In the genomic region with DNA sequence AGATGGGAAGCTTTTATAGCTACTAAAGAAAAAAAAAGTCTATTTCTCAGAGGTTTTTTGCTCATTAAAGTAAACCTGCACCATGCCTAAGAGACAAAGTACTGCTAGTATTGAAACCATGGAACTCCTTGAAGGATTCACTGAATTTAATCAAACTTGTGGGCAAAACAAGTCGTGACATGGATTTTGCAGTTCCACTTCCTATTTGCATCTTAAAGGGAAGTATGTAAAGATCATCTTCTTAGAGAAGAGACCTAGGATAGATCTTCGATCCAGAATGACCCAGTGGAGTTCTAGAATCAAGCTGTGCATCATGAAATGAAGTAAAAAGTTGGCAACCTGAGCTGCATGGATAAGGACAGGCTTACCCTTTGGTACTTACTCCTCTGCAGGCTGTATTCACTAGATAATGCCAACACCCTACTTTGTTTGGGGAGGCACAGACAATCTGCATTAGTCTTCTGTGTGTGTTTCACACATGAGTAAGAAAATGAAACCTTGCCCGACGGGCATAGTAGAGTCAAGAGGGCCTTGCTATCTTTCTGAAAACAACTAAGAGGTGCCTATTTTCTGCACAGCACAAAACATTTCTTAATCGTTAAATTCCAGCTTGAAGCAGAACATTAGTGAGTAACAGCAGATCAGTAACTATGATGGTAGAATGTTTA, we compare ENCODE assay signal across 8 cellular contexts. TPM values are rescaled to one million over a fixed set of nuclear protein-coding genes. Genes with fewer than 3 reads are reported as not detected.
DNase-seq lines count a peak whose midpoint lies in the region; ATAC-seq and TF ChIP-seq lines count a peak whose summit lies in the region.

No MANE protein-coding gene starts in this region.

- H3K27ac Mint-ChIP-seq in WTC11 = no peak overlapping the region

- peaks cover 31% of the 10 kb centered on the region for H3K4me1 ChIP-seq in ACC112 (ENCODE audit: control insufficient read depth, insufficient read depth, low read length, unreplicated experiment)
- peaks cover 0 to 78% of the 10 kb centered on the region in 2 donors for H3K4me1 ChIP-seq in left lung

- TF ChIP-seq CTCF in WTC11 (IDR thresholded peaks at IDR 0.05) (no peak), left lung (IDR thresholded peaks at IDR 0.05) (no peak)

- H3K4me1 Mint-ChIP-seq in WTC11 = peaks cover 53% of the 10 kb centered on the region

- peak overlapping the region; percentile 91 for H2AFZ ChIP-seq in ACC112 (ENCODE audit: low read length, unreplicated experiment)

- no peaks in the 10 kb centered on the region for H3K36me3 Mint-ChIP-seq in WTC11

- CTCF ChIA-PET in WTC11 (lab: Charles Lee) = no interaction called here

- ATAC-seq in GM18867 (IDR thresholded peaks at IDR 0.05; ENCODE audit: unreplicated experiment) = peak; percentile 39
- ATAC-seq in WTC11 = no peak
- no peak for ATAC-seq in left lung

- H3K9me3 Mint-ChIP-seq in WTC11 = no peaks in the 10 kb centered on the region

- H3K4me3 ChIP-seq in ACC112 (ENCODE audit: low read depth, low read length) (peak overlapping the region; percentile 86), left lung (peak overlapping the region; percentile 28 to 47)

- intact Hi-C loops in left lung (cut with DNase I) = no loop called here

- peak overlapping the region; percentile 24; the same call in 1 of the 2 replicates for H3K4me3 Mint-ChIP-seq in WTC11

- H3K36me3 ChIP-seq in ACC112 (ENCODE audit: insufficient read depth, low read length) (no peaks in the 10 kb centered on the region), left lung (no peaks in the 10 kb centered on the region)

- peaks cover 34% of the 10 kb centered on the region for H3K27me3 Mint-ChIP-seq in WTC11 (ENCODE audit: low read depth)

- H3K27me3 ChIP-seq in ACC112 (ENCODE audit: insufficient read depth, low read length) (no peaks in the 10 kb centered on the region), left lung (no peaks in the 10 kb centered on the region)

- no peak for DNase-seq in WTC11 (ENCODE audit: low spot score)
- no peak for DNase-seq in left lung
- no peak for DNase-seq in NCI-H2196 treated with DMSO at 0.1 percent for 48 hours (lab: John Stamatoyannopoulos, UW; ENCODE audit: unreplicated experiment)
- no peak for DNase-seq in NCI-H510A (lab: John Stamatoyannopoulos, UW)
- no peak for DNase-seq in stimulated activated CD4-positive, alpha-beta T cell treated with anti-CD3 and anti-CD28 coated beads, Interleukin-2, amount 100 ng/mL, for 48 hours
- no peak for DNase-seq in stimulated activated CD8-positive, alpha-beta memory T cell treated with anti-CD3 and anti-CD28 coated beads, Interleukin-4, amount 100 ng/mL, for 48 hours

- H3K9me3 ChIP-seq in left lung = no peaks in the 10 kb centered on the region

- POLR2A ChIA-PET in WTC11 (lab: Charles Lee) = no interaction called here

- H3K27ac ChIP-seq in ACC112 (ENCODE audit: low read depth, low read length) (peak overlapping the region; percentile 17; the same call in 1 of the 2 replicates), left lung (peak overlapping the region; percentile 24 to 84)

- peaks cover 32% of the 10 kb centered on the region for H3K79me2 ChIP-seq in ACC112 (ENCODE audit: control insufficient read depth, insufficient read depth, low read length, unreplicated experiment)

TF ChIP-seq in WTC11, 78 proteins besides CTCF, POLR2A, EP300 and RAD21 (continues in another document):
- TF ChIP-seq FOXJ3 (CRISPR knock-in tag; IDR thresholded peaks at IDR 0.05; ENCODE audit: borderline replicate concordance) = no peak
- no peak for TF ChIP-seq NR3C1 (CRISPR knock-in tag; conservative IDR thresholded peaks at IDR 0.05; ENCODE audit: low read depth)
- no peak for TF ChIP-seq JAZF1 (CRISPR knock-in tag; IDR thresholded peaks at IDR 0.05)
- TF ChIP-seq ZNF219 (CRISPR knock-in tag; IDR thresholded peaks at IDR 0.05; ENCODE audit: borderline replicate concordance) = no peak
- no peak for TF ChIP-seq ZNF121 (CRISPR knock-in tag; IDR thresholded peaks at IDR 0.05)
- TF ChIP-seq, protein P1, sequence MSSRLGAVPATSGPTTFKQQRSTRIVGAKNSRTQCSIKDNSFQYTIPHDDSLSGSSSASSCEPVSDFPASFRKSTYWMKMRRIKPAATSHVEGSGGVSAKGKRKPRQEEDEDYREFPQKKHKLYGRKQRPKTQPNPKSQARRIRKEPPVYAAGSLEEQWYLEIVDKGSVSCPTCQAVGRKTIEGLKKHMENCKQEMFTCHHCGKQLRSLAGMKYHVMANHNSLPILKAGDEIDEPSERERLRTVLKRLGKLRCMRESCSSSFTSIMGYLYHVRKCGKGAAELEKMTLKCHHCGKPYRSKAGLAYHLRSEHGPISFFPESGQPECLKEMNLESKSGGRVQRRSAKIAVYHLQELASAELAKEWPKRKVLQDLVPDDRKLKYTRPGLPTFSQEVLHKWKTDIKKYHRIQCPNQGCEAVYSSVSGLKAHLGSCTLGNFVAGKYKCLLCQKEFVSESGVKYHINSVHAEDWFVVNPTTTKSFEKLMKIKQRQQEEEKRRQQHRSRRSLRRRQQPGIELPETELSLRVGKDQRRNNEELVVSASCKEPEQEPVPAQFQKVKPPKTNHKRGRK (CRISPR knock-in tag; IDR thresholded peaks at IDR 0.05; ENCODE audit: borderline replicate concordance) = no peak
- TF ChIP-seq ZBTB21 (CRISPR knock-in tag; IDR thresholded peaks at IDR 0.05; ENCODE audit: borderline replicate concordance) = no peak
- TF ChIP-seq CBFB (CRISPR knock-in tag; IDR thresholded peaks at IDR 0.05; ENCODE audit: low read depth) = no peak
- TF ChIP-seq CREB1 (CRISPR knock-in tag; IDR thresholded peaks at IDR 0.05) = no peak
- no peak for TF ChIP-seq EMX1 (CRISPR knock-in tag; IDR thresholded peaks at IDR 0.05)
- TF ChIP-seq, protein P2, sequence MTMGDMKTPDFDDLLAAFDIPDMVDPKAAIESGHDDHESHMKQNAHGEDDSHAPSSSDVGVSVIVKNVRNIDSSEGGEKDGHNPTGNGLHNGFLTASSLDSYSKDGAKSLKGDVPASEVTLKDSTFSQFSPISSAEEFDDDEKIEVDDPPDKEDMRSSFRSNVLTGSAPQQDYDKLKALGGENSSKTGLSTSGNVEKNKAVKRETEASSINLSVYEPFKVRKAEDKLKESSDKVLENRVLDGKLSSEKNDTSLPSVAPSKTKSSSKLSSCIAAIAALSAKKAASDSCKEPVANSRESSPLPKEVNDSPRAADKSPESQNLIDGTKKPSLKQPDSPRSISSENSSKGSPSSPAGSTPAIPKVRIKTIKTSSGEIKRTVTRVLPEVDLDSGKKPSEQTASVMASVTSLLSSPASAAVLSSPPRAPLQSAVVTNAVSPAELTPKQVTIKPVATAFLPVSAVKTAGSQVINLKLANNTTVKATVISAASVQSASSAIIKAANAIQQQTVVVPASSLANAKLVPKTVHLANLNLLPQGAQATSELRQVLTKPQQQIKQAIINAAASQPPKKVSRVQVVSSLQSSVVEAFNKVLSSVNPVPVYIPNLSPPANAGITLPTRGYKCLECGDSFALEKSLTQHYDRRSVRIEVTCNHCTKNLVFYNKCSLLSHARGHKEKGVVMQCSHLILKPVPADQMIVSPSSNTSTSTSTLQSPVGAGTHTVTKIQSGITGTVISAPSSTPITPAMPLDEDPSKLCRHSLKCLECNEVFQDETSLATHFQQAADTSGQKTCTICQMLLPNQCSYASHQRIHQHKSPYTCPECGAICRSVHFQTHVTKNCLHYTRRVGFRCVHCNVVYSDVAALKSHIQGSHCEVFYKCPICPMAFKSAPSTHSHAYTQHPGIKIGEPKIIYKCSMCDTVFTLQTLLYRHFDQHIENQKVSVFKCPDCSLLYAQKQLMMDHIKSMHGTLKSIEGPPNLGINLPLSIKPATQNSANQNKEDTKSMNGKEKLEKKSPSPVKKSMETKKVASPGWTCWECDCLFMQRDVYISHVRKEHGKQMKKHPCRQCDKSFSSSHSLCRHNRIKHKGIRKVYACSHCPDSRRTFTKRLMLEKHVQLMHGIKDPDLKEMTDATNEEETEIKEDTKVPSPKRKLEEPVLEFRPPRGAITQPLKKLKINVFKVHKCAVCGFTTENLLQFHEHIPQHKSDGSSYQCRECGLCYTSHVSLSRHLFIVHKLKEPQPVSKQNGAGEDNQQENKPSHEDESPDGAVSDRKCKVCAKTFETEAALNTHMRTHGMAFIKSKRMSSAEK (CRISPR knock-in tag; IDR thresholded peaks at IDR 0.05; ENCODE audit: borderline replicate concordance) = no peak
- TF ChIP-seq FOXP1 (CRISPR knock-in tag; IDR thresholded peaks at IDR 0.05; ENCODE audit: borderline replicate concordance) = no peak
- no peak for TF ChIP-seq GABPB1 (CRISPR knock-in tag; IDR thresholded peaks at IDR 0.05)
- no peak for TF ChIP-seq CREM (CRISPR knock-in tag; IDR thresholded peaks at IDR 0.05)
- TF ChIP-seq, protein P3, sequence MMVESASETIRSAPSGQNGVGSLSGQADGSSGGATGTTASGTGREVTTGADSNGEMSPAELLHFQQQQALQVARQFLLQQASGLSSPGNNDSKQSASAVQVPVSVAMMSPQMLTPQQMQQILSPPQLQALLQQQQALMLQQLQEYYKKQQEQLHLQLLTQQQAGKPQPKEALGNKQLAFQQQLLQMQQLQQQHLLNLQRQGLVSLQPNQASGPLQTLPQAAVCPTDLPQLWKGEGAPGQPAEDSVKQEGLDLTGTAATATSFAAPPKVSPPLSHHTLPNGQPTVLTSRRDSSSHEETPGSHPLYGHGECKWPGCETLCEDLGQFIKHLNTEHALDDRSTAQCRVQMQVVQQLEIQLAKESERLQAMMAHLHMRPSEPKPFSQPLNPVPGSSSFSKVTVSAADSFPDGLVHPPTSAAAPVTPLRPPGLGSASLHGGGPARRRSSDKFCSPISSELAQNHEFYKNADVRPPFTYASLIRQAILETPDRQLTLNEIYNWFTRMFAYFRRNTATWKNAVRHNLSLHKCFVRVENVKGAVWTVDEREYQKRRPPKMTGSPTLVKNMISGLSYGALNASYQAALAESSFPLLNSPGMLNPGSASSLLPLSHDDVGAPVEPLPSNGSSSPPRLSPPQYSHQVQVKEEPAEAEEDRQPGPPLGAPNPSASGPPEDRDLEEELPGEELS (CRISPR knock-in tag; IDR thresholded peaks at IDR 0.05) = no peak

RNA-seq across cellular contexts. Expression of a gene that starts 1.9 kb away (rescaled TPM):
- total RNA-seq in WTC11 (2021) = 10.4 to 11.4 TPM (median 10.7 TPM) in 3 replicates
- total RNA-seq in left lung = 10 to 100 TPM; 24.3 to 41.5 TPM
